Comparison of ENCODE assay signal across 25 cellular contexts in genomic region chr2:39930175-39930926, GRCh38.
DNase-seq lines count a peak whose midpoint lies in the region; ATAC-seq, FAIRE-seq and TF ChIP-seq lines count a peak whose summit lies in the region.
"Had no signal": no experiment of that assay in that cellular context is flagged by ENCODE, and none has a peak within 500 bp of the region (broad histone marks: within the 10 kb centered on the region; RNA-seq: fewer than 3 reads in every experiment).

No MANE protein-coding gene starts in this region.

- no peak overlapping the region for H3K4me3 Mint-ChIP-seq in activated CD8-positive, alpha-beta T cell treated with anti-CD3 and anti-CD28 coated beads for 36 hours
- no peak overlapping the region for H3K4me3 Mint-ChIP-seq in activated CD8-positive, alpha-beta T cell treated with anti-CD3 and anti-CD28 coated beads, Interleukin-2, amount 10 ng/mL, durations not matched to agents 7 days and 5 days
- no peak overlapping the region for H3K4me3 Mint-ChIP-seq in activated T-helper 17 cell treated with anti-CD3 and anti-CD28 coated beads, Interleukin-2, amount 50 U/mL, for 72 hours
- H3K4me3 Mint-ChIP-seq in activated naive CD8-positive, alpha-beta T cell treated with anti-CD3 and anti-CD28 coated beads, Interleukin-2, amount 50 U/mL, for 24 hours, result no peak overlapping the region
- H3K4me3 Mint-ChIP-seq: CD4-positive, CD25-positive, alpha-beta regulatory T cell; CD8-positive, alpha-beta memory T cell; GM23338; IgD-negative memory B cell had no signal

- no peaks in the 10 kb centered on the region for H3K36me3 ChIP-seq in HepG2 (replicated peaks in 1 of 2; ENCODE audit: control insufficient read depth in 1 of 2, insufficient read depth in 2 of 2, low read length in 2 of 2)
- no peaks in the 10 kb centered on the region for H3K36me3 ChIP-seq in GM23248 (ENCODE audit: low read depth)
- H3K36me3 ChIP-seq: BE2C had no signal

- H3K9me3 Mint-ChIP-seq in activated CD8-positive, alpha-beta T cell treated with anti-CD3 and anti-CD28 coated beads for 36 hours, result no peaks in the 10 kb centered on the region
- H3K9me3 Mint-ChIP-seq in activated CD8-positive, alpha-beta T cell treated with anti-CD3 and anti-CD28 coated beads, Interleukin-2, amount 10 ng/mL, durations not matched to agents 7 days and 5 days (ENCODE audit: insufficient read depth), result no peaks in the 10 kb centered on the region
- peaks cover 0 to 11% of the 10 kb centered on the region in 2 donors for H3K9me3 Mint-ChIP-seq in activated naive CD4-positive, alpha-beta T cell treated with anti-CD3 and anti-CD28 coated beads, Interleukin-2, amount 50 U/mL, for 72 hours
- no peaks in the 10 kb centered on the region for H3K9me3 Mint-ChIP-seq in activated T-helper 17 cell treated with anti-CD3 and anti-CD28 coated beads, Interleukin-2, amount 50 U/mL, for 72 hours
- peaks cover 3% of the 10 kb centered on the region for H3K9me3 Mint-ChIP-seq in activated naive CD8-positive, alpha-beta T cell treated with anti-CD3 and anti-CD28 coated beads, Interleukin-2, amount 50 U/mL, for 24 hours
- H3K9me3 Mint-ChIP-seq: CD4-positive, CD25-positive, alpha-beta regulatory T cell; GM23338 had no signal

- intact Hi-C loops in activated CD8-positive, alpha-beta T cell treated with anti-CD3 and anti-CD28 coated beads for 36 hours (cut with micrococcal nuclease), result no loop called here
- intact Hi-C loops in HepG2 (cut with micrococcal nuclease; ENCODE audit: unreplicated experiment), result no loop called here

- H3K27me3 ChIP-seq in HepG2 (ENCODE audit: control insufficient read depth in 1 of 2, insufficient read depth in 2 of 2, low read length in 2 of 2), result no peaks in the 10 kb centered on the region
- no peaks in the 10 kb centered on the region for H3K27me3 ChIP-seq in GM23248 (replicated peaks; ENCODE audit: insufficient read depth)

- BruUV-seq in HepG2 (replicated peaks; lab: Mats Ljungman, UMichigan), result no TSS peak

- no peak for TF ChIP-seq RAD21 in HepG2 (CRISPR knock-in tag; IDR thresholded peaks at IDR 0.05)

- POLR2A ChIA-PET in activated CD8-positive, alpha-beta T cell treated with anti-CD3 and anti-CD28 coated beads for 36 hours (lab: Charles Lee), result no interaction called here
- POLR2A ChIA-PET in activated CD8-positive, alpha-beta T cell treated with anti-CD3 and anti-CD28 coated beads, Interleukin-2, amount 10 ng/mL, durations not matched to agents 7 days and 5 days (lab: Charles Lee), result no interaction called here
- POLR2A ChIA-PET in HepG2 (lab: Yijun Ruan, JAX), result no interaction called here

- TF ChIP-seq POLR2A in HepG2 (IDR thresholded peaks at IDR 0.05; ENCODE audit: insufficient read depth in 1 of 2, low read depth in 2 of 2, low read length in 2 of 2), result no peak

- no peaks in the 10 kb centered on the region for H3K79me2 ChIP-seq in HepG2 (ENCODE audit: insufficient read depth, low read length)
- H3K79me2 ChIP-seq in GM23248 (ENCODE audit: insufficient read depth), result no peaks in the 10 kb centered on the region

- H3K9ac ChIP-seq in HepG2 (ENCODE audit: insufficient read depth, low read depth, low read length) (no peak overlapping the region), GM23248 (no peak overlapping the region)

- H3K4me3 ChIP-seq in HepG2 (replicated peaks in 1 of 3; ENCODE audit: insufficient read depth in 1 of 3, low read depth in 2 of 3, low read length in 3 of 3) (no peak overlapping the region), GM23248 (no peak overlapping the region)
- H3K4me3 ChIP-seq: GM23338 had no signal

- H3K9me3 ChIP-seq in HepG2 (ENCODE audit: low read length) (no peaks in the 10 kb centered on the region), GM23248 (ENCODE audit: low read depth) (no peaks in the 10 kb centered on the region)
- H3K9me3 ChIP-seq: BE2C had no signal

- H3K27ac ChIP-seq in HepG2 (ENCODE audit: extremely low read length, insufficient read depth, low read length) (no peak overlapping the region), GM23248 (no peak overlapping the region)
- H3K27ac ChIP-seq: HL-60 had no signal

- no peak for ATAC-seq in activated CD8-positive, alpha-beta T cell treated with anti-CD3 and anti-CD28 coated beads for 36 hours
- ATAC-seq in activated CD8-positive, alpha-beta T cell treated with anti-CD3 and anti-CD28 coated beads, Interleukin-2, amount 10 ng/mL, durations not matched to agents 7 days and 5 days, result no peak
- peak; percentile 47 to 67 for ATAC-seq in activated naive CD4-positive, alpha-beta T cell treated with anti-CD3 and anti-CD28 coated beads, Interleukin-2, amount 50 U/mL, for 72 hours
- peak; percentile 31 for ATAC-seq in activated T-helper 17 cell treated with anti-CD3 and anti-CD28 coated beads, Interleukin-2, amount 50 U/mL, for 72 hours (replicated peaks)
- no peak for ATAC-seq in activated naive CD8-positive, alpha-beta T cell treated with anti-CD3 and anti-CD28 coated beads, Interleukin-2, amount 50 U/mL, for 24 hours
- no peak for ATAC-seq in HepG2
- ATAC-seq: GM23338 had no signal

- peaks cover 1% of the 10 kb centered on the region for H3K4me1 Mint-ChIP-seq in activated CD8-positive, alpha-beta T cell treated with anti-CD3 and anti-CD28 coated beads for 36 hours (ENCODE audit: low read depth)
- no peaks in the 10 kb centered on the region for H3K4me1 Mint-ChIP-seq in activated CD8-positive, alpha-beta T cell treated with anti-CD3 and anti-CD28 coated beads, Interleukin-2, amount 10 ng/mL, durations not matched to agents 7 days and 5 days (ENCODE audit: low read depth)
- H3K4me1 Mint-ChIP-seq in activated T-helper 17 cell treated with anti-CD3 and anti-CD28 coated beads, Interleukin-2, amount 50 U/mL, for 72 hours, result no peaks in the 10 kb centered on the region
- peaks cover 41% of the 10 kb centered on the region for H3K4me1 Mint-ChIP-seq in activated naive CD8-positive, alpha-beta T cell treated with anti-CD3 and anti-CD28 coated beads, Interleukin-2, amount 50 U/mL, for 24 hours
- H3K4me1 Mint-ChIP-seq: CD4-positive, CD25-positive, alpha-beta regulatory T cell; CD8-positive, alpha-beta memory T cell; GM23338; IgD-negative memory B cell had no signal

- 21% methylated on average over 8 of the region's 8 CpGs for whole genome bisulfite sequencing in HepG2 (ENCODE audit: low lambda C conversion rate)
- WGBS in GM23248 (ENCODE audit: low coverage in 1 of 2, low lambda C conversion rate in 2 of 2, missing lambda C conversion rate in 2 of 2), 2 experiments, result 95 to 97% methylated on average over 8 of the region's 8 CpGs

- H3K9me2 ChIP-seq in GM23248 (ENCODE audit: insufficient read depth), result no peaks in the 10 kb centered on the region

- H3K36me3 Mint-ChIP-seq in activated CD8-positive, alpha-beta T cell treated with anti-CD3 and anti-CD28 coated beads for 36 hours (ENCODE audit: low read depth), result no peaks in the 10 kb centered on the region
- peaks cover 23% of the 10 kb centered on the region for H3K36me3 Mint-ChIP-seq in activated CD8-positive, alpha-beta T cell treated with anti-CD3 and anti-CD28 coated beads, Interleukin-2, amount 10 ng/mL, durations not matched to agents 7 days and 5 days (ENCODE audit: low read depth)
- H3K36me3 Mint-ChIP-seq in activated naive CD4-positive, alpha-beta T cell treated with anti-CD3 and anti-CD28 coated beads, Interleukin-2, amount 50 U/mL, for 72 hours, result peaks cover 0 to 71% of the 10 kb centered on the region in 2 donors
- no peaks in the 10 kb centered on the region for H3K36me3 Mint-ChIP-seq in activated T-helper 17 cell treated with anti-CD3 and anti-CD28 coated beads, Interleukin-2, amount 50 U/mL, for 72 hours (ENCODE audit: low read depth)
- peaks cover 33% of the 10 kb centered on the region for H3K36me3 Mint-ChIP-seq in activated naive CD8-positive, alpha-beta T cell treated with anti-CD3 and anti-CD28 coated beads, Interleukin-2, amount 50 U/mL, for 24 hours (ENCODE audit: low read depth)
- H3K36me3 Mint-ChIP-seq: CD4-positive, CD25-positive, alpha-beta regulatory T cell; CD8-positive, alpha-beta memory T cell; IgD-negative memory B cell had no signal

- in situ Hi-C loops in HepG2 (cut with HindIII; ENCODE audit: extremely low pct_ligation_motif_present, low pct_unique_long_range_greater_than_20kb) (no loop called here), GM23248 (cut with MboI) (no loop called here)

- no peaks in the 10 kb centered on the region for H3K27me3 Mint-ChIP-seq in activated CD8-positive, alpha-beta T cell treated with anti-CD3 and anti-CD28 coated beads for 36 hours
- no peaks in the 10 kb centered on the region for H3K27me3 Mint-ChIP-seq in activated CD8-positive, alpha-beta T cell treated with anti-CD3 and anti-CD28 coated beads, Interleukin-2, amount 10 ng/mL, durations not matched to agents 7 days and 5 days (ENCODE audit: low read depth)
- H3K27me3 Mint-ChIP-seq in activated T-helper 17 cell treated with anti-CD3 and anti-CD28 coated beads, Interleukin-2, amount 50 U/mL, for 72 hours, result peaks cover 21% of the 10 kb centered on the region
- H3K27me3 Mint-ChIP-seq in activated naive CD8-positive, alpha-beta T cell treated with anti-CD3 and anti-CD28 coated beads, Interleukin-2, amount 50 U/mL, for 24 hours, result peaks cover 9% of the 10 kb centered on the region

- no peaks in the 10 kb centered on the region for H3K4me1 ChIP-seq in HepG2 (ENCODE audit: insufficient read depth, low read length)
- H3K4me1 ChIP-seq in GM23248 (ENCODE audit: insufficient read depth), result 0 out of 2 replicates have a peak, but pooled peaks cover 4% of the 10 kb centered on the region
- H3K4me1 ChIP-seq: BE2C had no signal

- H2AFZ ChIP-seq in HepG2 (ENCODE audit: low read length) (no peak overlapping the region), GM23248 (no peak overlapping the region)
- H2AFZ ChIP-seq: GM23338 had no signal

- no peaks in the 10 kb centered on the region for H4K20me1 ChIP-seq in HepG2 (ENCODE audit: insufficient read depth, low read length)
- H4K20me1 ChIP-seq in GM23248 (ENCODE audit: insufficient read depth), result no peaks in the 10 kb centered on the region

- TF ChIP-seq EP300 in HepG2 (IDR thresholded peaks at IDR 0.05; ENCODE audit: low read depth in 2 of 2, low read length in 2 of 2), result no peak
- TF ChIP-seq EP300 in HepG2 (CRISPR knock-in tag; IDR thresholded peaks at IDR 0.05; ENCODE audit: borderline replicate concordance), result no peak

- FAIRE-seq in HepG2 (lab: Jason Lieb, UNC), result no peak
- FAIRE-seq: A204.1, G401.6, GM12892, GM18507, H54 had no signal

- H3F3A ChIP-seq in GM23248 (ENCODE audit: insufficient read depth), result no peaks in the 10 kb centered on the region

- no peak for DNase-seq in activated CD8-positive, alpha-beta T cell treated with anti-CD3 and anti-CD28 coated beads for 36 hours
- DNase-seq in activated CD8-positive, alpha-beta T cell treated with anti-CD3 and anti-CD28 coated beads, Interleukin-2, amount 10 ng/mL, durations not matched to agents 7 days and 5 days, result no peak
- DNase-seq in activated naive CD4-positive, alpha-beta T cell treated with anti-CD3 and anti-CD28 coated beads, Interleukin-2, amount 50 U/mL, for 72 hours (ENCODE audit: low spot score in 2 of 2), result no peak
- no peak for DNase-seq in activated naive CD4-positive, alpha-beta T cell (lab: John Stamatoyannopoulos, UW)
- DNase-seq in activated naive CD8-positive, alpha-beta T cell treated with anti-CD3 and anti-CD28 coated beads, Interleukin-2, amount 50 U/mL, for 24 hours, result no peak
- DNase-seq in HepG2 (ENCODE audit: low spot score), result no peak
- no peak for DNase-seq in GM23248
- DNase-seq: ACHN; BE2C; C1 segment of cervical spinal cord; CD4-positive, CD25-positive, alpha-beta regulatory T cell; CD8-positive, alpha-beta memory T cell; COR-L47; DMS 273 treated with DMSO at 0.1 percent for 48 hours; DMS53; HCEC 1CT had no signal

- CTCF ChIA-PET in activated CD8-positive, alpha-beta T cell treated with anti-CD3 and anti-CD28 coated beads for 36 hours (lab: Charles Lee), result no interaction called here
- CTCF ChIA-PET in activated CD8-positive, alpha-beta T cell treated with anti-CD3 and anti-CD28 coated beads, Interleukin-2, amount 10 ng/mL, durations not matched to agents 7 days and 5 days (lab: Charles Lee), result interaction anchor here (1.7 kb wide), 1 partner anchor 17 kb away, joined by 5 read pairs; no protein-coding TSS in a partner anchor
- CTCF ChIA-PET in HepG2 (lab: Yijun Ruan, JAX; ENCODE audit: low intra/inter-chr PET ratio, low total read pairs), result no interaction called here

- H3K4me2 ChIP-seq in HepG2 (ENCODE audit: low read depth, low read length) (no peak overlapping the region), GM23248 (ENCODE audit: unreplicated experiment) (no peak overlapping the region)
- H3K4me2 ChIP-seq: GM23338 had no signal

- TF ChIP-seq CTCF in activated CD8-positive, alpha-beta T cell treated with anti-CD3 and anti-CD28 coated beads for 36 hours (IDR thresholded peaks at IDR 0.05), result no peak
- no peak for TF ChIP-seq CTCF in HepG2 (CRISPR knock-in tag; IDR thresholded peaks at IDR 0.05)

- H3K27ac Mint-ChIP-seq in activated CD8-positive, alpha-beta T cell treated with anti-CD3 and anti-CD28 coated beads for 36 hours, result peak overlapping the region; percentile 6
- H3K27ac Mint-ChIP-seq in activated CD8-positive, alpha-beta T cell treated with anti-CD3 and anti-CD28 coated beads, Interleukin-2, amount 10 ng/mL, durations not matched to agents 7 days and 5 days, result no peak overlapping the region
- peak overlapping the region in 1 of 2 donors; percentile 78 for H3K27ac Mint-ChIP-seq in activated naive CD4-positive, alpha-beta T cell treated with anti-CD3 and anti-CD28 coated beads, Interleukin-2, amount 50 U/mL, for 72 hours
- H3K27ac Mint-ChIP-seq in activated T-helper 17 cell treated with anti-CD3 and anti-CD28 coated beads, Interleukin-2, amount 50 U/mL, for 72 hours, result no peak overlapping the region
- peak overlapping the region; percentile 51 for H3K27ac Mint-ChIP-seq in activated naive CD8-positive, alpha-beta T cell treated with anti-CD3 and anti-CD28 coated beads, Interleukin-2, amount 50 U/mL, for 24 hours
- H3K27ac Mint-ChIP-seq: CD8-positive, alpha-beta memory T cell; GM23338; IgD-negative memory B cell had no signal

Comparison
In these comparisons a context has a peak if more than half of its experiments do, and no peak if none do; other contexts are left out.
1. H3K27ac Mint-ChIP-seq: peak in activated CD8-positive, alpha-beta T cell treated with anti-CD3 and anti-CD28 coated beads for 36 hours (single experiment) and activated naive CD8-positive, alpha-beta T cell treated with anti-CD3 and anti-CD28 coated beads, Interleukin-2, amount 50 U/mL, for 24 hours (single experiment); none in activated CD8-positive, alpha-beta T cell treated with anti-CD3 and anti-CD28 coated beads, Interleukin-2, amount 10 ng/mL, durations not matched to agents 7 days and 5 days (single experiment) and activated T-helper 17 cell treated with anti-CD3 and anti-CD28 coated beads, Interleukin-2, amount 50 U/mL, for 72 hours (single experiment).
2. ATAC-seq: peak in activated naive CD4-positive, alpha-beta T cell treated with anti-CD3 and anti-CD28 coated beads, Interleukin-2, amount 50 U/mL, for 72 hours (2 of 2) and activated T-helper 17 cell treated with anti-CD3 and anti-CD28 coated beads, Interleukin-2, amount 50 U/mL, for 72 hours (single experiment); none in activated CD8-positive, alpha-beta T cell treated with anti-CD3 and anti-CD28 coated beads for 36 hours (single experiment), activated CD8-positive, alpha-beta T cell treated with anti-CD3 and anti-CD28 coated beads, Interleukin-2, amount 10 ng/mL, durations not matched to agents 7 days and 5 days (single experiment), activated naive CD8-positive, alpha-beta T cell treated with anti-CD3 and anti-CD28 coated beads, Interleukin-2, amount 50 U/mL, for 24 hours (single experiment) and HepG2 (single experiment).